ENCODE assay signal across 1 cellular context in the genomic region with DNA sequence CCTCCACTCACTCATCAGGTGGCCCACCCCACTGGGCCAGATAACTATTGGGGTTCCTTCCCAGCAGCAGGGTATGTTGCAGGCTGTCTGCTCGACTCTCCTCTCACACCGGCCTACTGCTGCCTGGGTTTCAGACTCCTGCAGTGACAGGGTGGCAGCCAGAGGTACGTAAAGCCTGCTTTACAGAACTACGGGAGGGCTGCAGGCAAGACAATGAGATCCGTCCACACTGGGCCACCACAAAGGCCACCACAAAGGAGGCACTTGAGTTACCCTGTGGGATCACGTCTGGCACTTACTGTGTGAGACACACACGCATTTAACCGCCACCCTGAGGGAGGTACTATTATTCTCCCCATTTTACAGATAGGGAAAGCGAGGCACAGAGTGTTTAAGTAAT.
TF ChIP-seq lines count a peak whose summit lies in the region.

No MANE protein-coding gene starts in this region.

TF ChIP-seq in HepG2, 621 proteins besides CTCF, POLR2A, EP300 and RAD21:
- TF ChIP-seq, protein P1, sequence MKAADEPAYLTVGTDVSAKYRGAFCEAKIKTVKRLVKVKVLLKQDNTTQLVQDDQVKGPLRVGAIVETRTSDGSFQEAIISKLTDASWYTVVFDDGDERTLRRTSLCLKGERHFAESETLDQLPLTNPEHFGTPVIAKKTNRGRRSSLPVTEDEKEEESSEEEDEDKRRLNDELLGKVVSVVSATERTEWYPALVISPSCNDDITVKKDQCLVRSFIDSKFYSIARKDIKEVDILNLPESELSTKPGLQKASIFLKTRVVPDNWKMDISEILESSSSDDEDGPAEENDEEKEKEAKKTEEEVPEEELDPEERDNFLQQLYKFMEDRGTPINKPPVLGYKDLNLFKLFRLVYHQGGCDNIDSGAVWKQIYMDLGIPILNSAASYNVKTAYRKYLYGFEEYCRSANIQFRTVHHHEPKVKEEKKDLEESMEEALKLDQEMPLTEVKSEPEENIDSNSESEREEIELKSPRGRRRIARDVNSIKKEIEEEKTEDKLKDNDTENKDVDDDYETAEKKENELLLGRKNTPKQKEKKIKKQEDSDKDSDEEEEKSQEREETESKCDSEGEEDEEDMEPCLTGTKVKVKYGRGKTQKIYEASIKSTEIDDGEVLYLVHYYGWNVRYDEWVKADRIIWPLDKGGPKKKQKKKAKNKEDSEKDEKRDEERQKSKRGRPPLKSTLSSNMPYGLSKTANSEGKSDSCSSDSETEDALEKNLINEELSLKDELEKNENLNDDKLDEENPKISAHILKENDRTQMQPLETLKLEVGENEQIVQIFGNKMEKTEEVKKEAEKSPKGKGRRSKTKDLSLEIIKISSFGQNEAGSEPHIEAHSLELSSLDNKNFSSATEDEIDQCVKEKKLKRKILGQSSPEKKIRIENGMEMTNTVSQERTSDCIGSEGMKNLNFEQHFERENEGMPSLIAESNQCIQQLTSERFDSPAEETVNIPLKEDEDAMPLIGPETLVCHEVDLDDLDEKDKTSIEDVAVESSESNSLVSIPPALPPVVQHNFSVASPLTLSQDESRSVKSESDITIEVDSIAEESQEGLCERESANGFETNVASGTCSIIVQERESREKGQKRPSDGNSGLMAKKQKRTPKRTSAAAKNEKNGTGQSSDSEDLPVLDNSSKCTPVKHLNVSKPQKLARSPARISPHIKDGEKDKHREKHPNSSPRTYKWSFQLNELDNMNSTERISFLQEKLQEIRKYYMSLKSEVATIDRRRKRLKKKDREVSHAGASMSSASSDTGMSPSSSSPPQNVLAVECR (CRISPR knock-in tag; IDR thresholded peaks at IDR 0.05; ENCODE audit: borderline replicate concordance) = no peak
- TF ChIP-seq ZNF24 (IDR thresholded peaks at IDR 0.05) (no peak), DMAP1 (CRISPR knock-in tag; IDR thresholded peaks at IDR 0.05) (no peak), ZNF263 (CRISPR knock-in tag; IDR thresholded peaks at IDR 0.05) (no peak), ZNF629 (CRISPR knock-in tag; conservative IDR thresholded peaks at IDR 0.05) (peak; percentile 80)
